ENCODE assay signal across 11 cellular contexts in the genomic region with DNA sequence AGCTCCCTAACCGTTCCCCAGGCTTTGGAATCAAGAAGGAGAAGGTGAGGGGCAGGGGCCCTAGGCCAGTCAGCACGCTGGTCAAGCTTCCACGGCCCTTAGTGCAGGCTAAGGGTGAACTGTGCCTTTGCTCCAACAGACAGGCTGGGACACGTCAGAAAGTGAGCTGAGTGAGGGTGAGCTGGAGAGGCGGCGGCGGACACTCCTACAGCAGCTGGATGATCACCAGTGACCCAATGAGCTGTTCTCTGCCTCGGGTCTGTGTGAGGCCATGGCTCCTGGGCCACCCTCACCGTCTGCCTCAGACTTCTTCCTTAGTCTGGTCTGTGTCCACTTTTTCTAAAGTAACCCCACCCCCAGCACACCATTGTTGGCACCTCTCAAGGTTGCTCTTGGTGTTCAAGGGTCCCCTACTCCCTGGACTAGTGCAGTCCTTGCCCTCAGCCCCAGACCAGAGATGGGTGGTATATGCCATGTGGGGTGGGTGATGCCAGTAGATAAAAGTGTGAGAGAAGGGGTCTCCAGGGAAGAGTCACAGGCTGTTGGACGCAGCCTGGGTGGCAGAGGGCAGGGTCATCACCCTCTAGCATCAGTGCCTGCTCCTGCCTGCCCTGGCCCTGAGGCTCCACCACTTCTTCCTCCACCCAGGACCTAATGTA. TPM values are rescaled to one million over a fixed set of nuclear protein-coding genes. Genes with fewer than 3 reads are reported as not detected.
DNase-seq lines count a peak whose midpoint lies in the region; ATAC-seq and TF ChIP-seq lines count a peak whose summit lies in the region.
"Had no signal": no experiment of that assay in that cellular context is flagged by ENCODE, and none has a peak within 500 bp of the region (broad histone marks: within the 10 kb centered on the region; RNA-seq: fewer than 3 reads in every experiment).

No MANE protein-coding gene starts in this region.

- no TSS peak for BruUV-seq in Calu3 (replicated peaks; lab: Mats Ljungman, UMichigan)

- CTCF ChIA-PET in Calu3 (lab: Charles Lee): no interaction called here

- no peak overlapping the region for H3K18ac ChIP-seq in mesenchymal stem cell (ENCODE audit: low read depth in 1 of 2, low read length in 2 of 2)

- H3K4me3 Mint-ChIP-seq in activated naive CD4-positive, alpha-beta T cell treated with anti-CD3 and anti-CD28 coated beads, Interleukin-2, amount 50 U/mL, for 24 hours: no peak overlapping the region
- H3K4me3 Mint-ChIP-seq in Calu3 (ENCODE audit: low read depth, unreplicated experiment): no peak overlapping the region

- WGBS in mesenchymal stem cell: 84% methylated on average over 9 of the region's 10 CpGs
- 65 to 80% (median 70%) methylated on average over 7 to 10 of the region's 10 CpGs for WGBS in stomach, 5 donors

- no peak overlapping the region for H3K14ac ChIP-seq in mesenchymal stem cell (ENCODE audit: low read length in 2 of 2)

- TF ChIP-seq POLR2A in breast epithelium (IDR thresholded peaks at IDR 0.05) (no peak), vagina (IDR thresholded peaks at IDR 0.05) (no peak), stomach (IDR thresholded peaks at IDR 0.05) (no peak)

- TF ChIP-seq CTCF in breast epithelium (IDR thresholded peaks at IDR 0.05): no peak
- no peak for TF ChIP-seq CTCF in vagina (IDR thresholded peaks at IDR 0.05)
- TF ChIP-seq CTCF in stomach (IDR thresholded peaks at IDR 0.05): no peak
- no peak for TF ChIP-seq CTCF in Calu3 (IDR thresholded peaks at IDR 0.05; ENCODE audit: unreplicated experiment)

- no peak overlapping the region for H3K23ac ChIP-seq in mesenchymal stem cell (ENCODE audit: low read length in 2 of 2)

- H3K4me1 ChIP-seq in breast epithelium (no peaks in the 10 kb centered on the region), mesenchymal stem cell (ENCODE audit: control insufficient read depth, insufficient read depth, low read depth, low read length) (no peaks in the 10 kb centered on the region), vagina (no peaks in the 10 kb centered on the region), stomach (peaks cover 8 to 35% (median 32%) of the 10 kb centered on the region in 4 donors)

- no peak overlapping the region for H2BK5ac ChIP-seq in mesenchymal stem cell (ENCODE audit: low read depth, low read length, poor library complexity, severe bottlenecking)

- no peak for ATAC-seq in GM19455 (IDR thresholded peaks at IDR 0.05; ENCODE audit: unreplicated experiment)

- H3K9ac ChIP-seq in mesenchymal stem cell (ENCODE audit: low read length): peak overlapping the region; percentile 27

- peaks cover 44% of the 10 kb centered on the region for H3K4me1 Mint-ChIP-seq in activated naive CD4-positive, alpha-beta T cell treated with anti-CD3 and anti-CD28 coated beads, Interleukin-2, amount 50 U/mL, for 24 hours
- H3K4me1 Mint-ChIP-seq in Calu3 (ENCODE audit: low read depth, unreplicated experiment): no peaks in the 10 kb centered on the region

- H3K36me3 Mint-ChIP-seq in activated naive CD4-positive, alpha-beta T cell treated with anti-CD3 and anti-CD28 coated beads, Interleukin-2, amount 50 U/mL, for 24 hours: peaks cover 4% of the 10 kb centered on the region
- H3K36me3 Mint-ChIP-seq in Calu3 (ENCODE audit: insufficient read depth, unreplicated experiment): peaks cover 19% of the 10 kb centered on the region

- H3K79me1 ChIP-seq in mesenchymal stem cell (replicated peaks; ENCODE audit: low read length, poor library complexity, severe bottlenecking): peaks cover 5% of the 10 kb centered on the region

- H3K4me2 ChIP-seq in mesenchymal stem cell (ENCODE audit: low read length, poor library complexity, severe bottlenecking): no peak overlapping the region

- intact Hi-C loops in breast epithelium (cut with DNase I; ENCODE audit: low total_unique reads): loop anchor here (5.0 kb wide), 1 partner anchor 63 kb away; a partner anchor contains a TSS
- intact Hi-C loops in vagina (cut with DNase I): no loop called here
- intact Hi-C loops in stomach (cut with DNase I; ENCODE audit: low total_unique reads): loop anchor here (2.0 kb wide), 1 partner anchor 65 kb away; no protein-coding TSS in a partner anchor
- intact Hi-C loops in Calu3 (cut with micrococcal nuclease; ENCODE audit: unreplicated experiment): loop anchor here (5.0 kb wide), 1 partner anchor 63 kb away; a partner anchor contains a TSS

- no peaks in the 10 kb centered on the region for H3K27me3 Mint-ChIP-seq in activated naive CD4-positive, alpha-beta T cell treated with anti-CD3 and anti-CD28 coated beads, Interleukin-2, amount 50 U/mL, for 24 hours
- no peaks in the 10 kb centered on the region for H3K27me3 Mint-ChIP-seq in Calu3 (ENCODE audit: unreplicated experiment)
- H3K27me3 Mint-ChIP-seq: B cell had no signal

- no peak overlapping the region for H2BK15ac ChIP-seq in mesenchymal stem cell (ENCODE audit: low read depth, poor library complexity, severe bottlenecking)

- H3K27ac ChIP-seq in breast epithelium: peak overlapping the region; percentile 10 to 29
- H3K27ac ChIP-seq in mesenchymal stem cell (ENCODE audit: low read length, poor library complexity, severe bottlenecking): no peak overlapping the region
- peak overlapping the region; percentile 42 for H3K27ac ChIP-seq in vagina
- H3K27ac ChIP-seq in stomach: peak overlapping the region in 1 of 5 donors; percentile 44

- no peaks in the 10 kb centered on the region for H3K9me3 Mint-ChIP-seq in activated naive CD4-positive, alpha-beta T cell treated with anti-CD3 and anti-CD28 coated beads, Interleukin-2, amount 50 U/mL, for 24 hours
- no peaks in the 10 kb centered on the region for H3K9me3 Mint-ChIP-seq in Calu3 (ENCODE audit: low read depth, unreplicated experiment)

- H2AK5ac ChIP-seq in mesenchymal stem cell (ENCODE audit: low read length, severe bottlenecking): no peak overlapping the region

- no peak overlapping the region for H3K4me3 ChIP-seq in breast epithelium
- H3K4me3 ChIP-seq in mesenchymal stem cell (ENCODE audit: insufficient read depth in 1 of 2, low read depth in 1 of 2, low read length in 2 of 2): no peak overlapping the region
- no peak overlapping the region for H3K4me3 ChIP-seq in vagina
- no peak overlapping the region for H3K4me3 ChIP-seq in stomach
- H3K4me3 ChIP-seq: lung, sigmoid colon had no signal

- no peak for DNase-seq in activated naive CD4-positive, alpha-beta T cell treated with Interleukin-2 at 50 U/mL for 16 hours
- DNase-seq in breast epithelium (ENCODE audit: low spot score in 2 of 2) (no peak), mesenchymal stem cell (no peak), vagina (ENCODE audit: extremely low spot score in 2 of 2) (no peak), stomach (no peak), Calu3 (no peak)

- no peak overlapping the region for H2BK120ac ChIP-seq in mesenchymal stem cell (ENCODE audit: low read depth, low read length)

- no peak overlapping the region for H4K8ac ChIP-seq in mesenchymal stem cell (ENCODE audit: low read length)

- no peaks in the 10 kb centered on the region for H3K36me3 ChIP-seq in breast epithelium
- H3K36me3 ChIP-seq in mesenchymal stem cell (ENCODE audit: control insufficient read depth in 1 of 2, insufficient read depth in 2 of 2, low read depth in 1 of 2, low read length in 2 of 2): peaks cover 74 to 85% of the 10 kb centered on the region in 2 experiments
- peaks cover 0 to 31% of the 10 kb centered on the region in 2 donors for H3K36me3 ChIP-seq in vagina
- peaks cover 19 to 94% (median 81%) of the 10 kb centered on the region in 4 donors for H3K36me3 ChIP-seq in stomach

- TF ChIP-seq EP300 in stomach (IDR thresholded peaks at IDR 0.05): no peak

- H2BK12ac ChIP-seq in mesenchymal stem cell (ENCODE audit: low read length in 2 of 2): peak overlapping the region in 1 of 2 experiments; percentile 73

- no peak overlapping the region for H2AFZ ChIP-seq in mesenchymal stem cell (ENCODE audit: low read depth, low read length)

- H3K9me3 ChIP-seq in breast epithelium: no peaks in the 10 kb centered on the region
- H3K9me3 ChIP-seq in mesenchymal stem cell (ENCODE audit: control insufficient read depth, low read length): no peaks in the 10 kb centered on the region
- H3K9me3 ChIP-seq in vagina: no peaks in the 10 kb centered on the region
- no peaks in the 10 kb centered on the region for H3K9me3 ChIP-seq in stomach
- H3K9me3 ChIP-seq: sigmoid colon had no signal

- peak overlapping the region; percentile 59 for H3K27ac Mint-ChIP-seq in activated naive CD4-positive, alpha-beta T cell treated with anti-CD3 and anti-CD28 coated beads, Interleukin-2, amount 50 U/mL, for 24 hours
- no peak overlapping the region for H3K27ac Mint-ChIP-seq in Calu3 (ENCODE audit: unreplicated experiment)

- no peak overlapping the region for H3K4ac ChIP-seq in mesenchymal stem cell (ENCODE audit: low read depth in 1 of 2, low read length in 2 of 2)

- no peak overlapping the region for H4K91ac ChIP-seq in mesenchymal stem cell (ENCODE audit: low read length)

- H3K27me3 ChIP-seq in breast epithelium (no peaks in the 10 kb centered on the region), mesenchymal stem cell (ENCODE audit: control insufficient read depth in 1 of 2, insufficient read depth in 1 of 2, low read length in 2 of 2) (no peaks in the 10 kb centered on the region), vagina (no peaks in the 10 kb centered on the region), stomach (no peaks in the 10 kb centered on the region)
- H3K27me3 ChIP-seq: sigmoid colon had no signal

RNA-seq across cellular contexts. Expression of a gene that starts 20.7 kb away (rescaled TPM):
- 10 to 100 TPM; 10.4 to 34.0 (median 32.8) TPM for total RNA-seq in breast epithelium
- polyA plus RNA-seq in mesenchymal stem cell (2013, experiment 1 of 2): 6.3 TPM
- polyA plus RNA-seq in mesenchymal stem cell (2013, experiment 2 of 2): 7.2 TPM
- total RNA-seq in vagina: 22.1 TPM
- 10 to 100 TPM in 3 of 5 donors, 1 to 10 TPM in 2; 6.7 to 39.7 (median 14.0) TPM for total RNA-seq in stomach
- 10 to 100 TPM in 2 of 3 donors, 1 to 10 TPM in 1; 6.6 to 17.4 (median 12.6) TPM for polyA plus RNA-seq in stomach
- total RNA-seq in Calu3 (2022): 21.7 and 22.2 TPM in 2 replicates

RNA-seq across cellular contexts. Expression of a gene that starts 38.7 kb away (rescaled TPM):
- total RNA-seq in breast epithelium (under 1 TPM; 0.59 to 0.98 (median 0.96) TPM), vagina (not detected), stomach (1 to 10 TPM in 1 of 5 donors, under 1 TPM in 2, not detected in 2; 0.18 to 7.0 (median 0.29) TPM), Calu3 (2022) (0.29 and 0.47 TPM in 2 replicates)
- polyA plus RNA-seq in mesenchymal stem cell (2013, experiment 1 of 2): 0.10 TPM
- 0.07 TPM for polyA plus RNA-seq in mesenchymal stem cell (2013, experiment 2 of 2)
- under 1 TPM in 1 of 3 donors, not detected in 2; 0.25 TPM for polyA plus RNA-seq in stomach
